Comparison of ENCODE assay signal across 14 cellular contexts in the genomic region with DNA sequence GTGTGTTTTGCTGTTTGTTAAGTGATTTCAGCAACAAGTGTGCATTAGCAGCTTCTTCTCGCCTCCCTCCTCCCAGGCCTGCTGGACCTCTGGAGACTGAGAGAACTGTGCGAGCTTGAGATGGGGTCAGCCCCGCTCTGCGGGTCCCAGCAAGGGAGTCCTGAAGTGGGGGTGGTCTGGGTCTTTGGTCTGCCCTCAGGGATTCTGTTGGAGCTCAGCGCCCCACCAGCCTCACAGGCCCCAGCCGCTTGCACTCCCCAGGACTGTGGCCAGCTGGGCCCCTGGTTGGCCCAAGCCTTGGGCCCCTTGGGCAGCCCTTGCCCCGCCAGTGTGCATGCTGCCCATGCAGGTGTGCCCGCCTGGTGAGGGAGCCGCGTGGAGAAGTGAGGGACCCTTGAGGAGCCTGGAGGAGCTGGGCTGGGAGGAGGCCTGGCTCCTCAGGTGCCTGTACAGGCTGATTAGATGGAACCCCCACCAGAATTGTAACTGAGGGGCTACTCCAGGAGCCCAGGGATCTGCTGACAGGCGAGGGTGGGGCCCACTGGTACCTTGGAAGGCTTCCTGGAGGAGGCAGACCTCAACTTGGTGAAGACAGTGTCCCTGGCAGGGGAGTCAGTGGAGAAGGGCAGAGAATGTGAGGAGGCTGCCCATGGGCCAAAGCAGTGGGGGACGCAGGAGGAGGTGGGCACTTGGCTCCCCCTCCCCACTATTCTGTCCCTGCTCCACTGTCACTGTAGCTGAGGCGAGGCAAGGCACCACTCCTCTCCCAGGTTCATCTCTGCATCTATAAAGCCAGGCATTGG. TPM values are rescaled to one million over a fixed set of nuclear protein-coding genes. Genes with fewer than 3 reads are reported as not detected.
DNase-seq lines count a peak whose midpoint lies in the region; ATAC-seq and TF ChIP-seq lines count a peak whose summit lies in the region.
"Had no signal": no experiment of that assay in that cellular context is flagged by ENCODE, and none has a peak within 500 bp of the region (broad histone marks: within the 10 kb centered on the region; RNA-seq: fewer than 3 reads in every experiment).

No MANE protein-coding gene starts in this region.

- peaks cover 4 to 9% of the 10 kb centered on the region in 2 donors for H3K4me1 Mint-ChIP-seq in natural killer cell
- peaks cover 0 to 3% of the 10 kb centered on the region in 2 donors for H3K4me1 Mint-ChIP-seq in natural killer cell treated with Interleukin-12 subunit alpha and Interleukin-12 subunit beta and Interleukin-15 and Interleukin-18, amount 100 ng/mL, for 72 hours (ENCODE audit: low read depth in 2 of 2)
- H3K4me1 Mint-ChIP-seq in activated B cell treated with CpG ODN at 0.5 μM for 24 hours: no peaks in the 10 kb centered on the region
- H3K4me1 Mint-ChIP-seq: activated T-helper 17 cell treated with anti-CD3 and anti-CD28 coated beads, Interleukin-2, amount 50 U/mL, for 72 hours had no signal

- ATAC-seq in natural killer cell (no peak), activated B cell treated with CpG ODN at 0.5 μM for 24 hours (ENCODE audit: low read depth) (no peak), HG02763 (IDR thresholded peaks at IDR 0.05; ENCODE audit: unreplicated experiment) (no peak)
- no peak for ATAC-seq in natural killer cell treated with Interleukin-12 subunit alpha and Interleukin-12 subunit beta and Interleukin-15 and Interleukin-18, amount 100 ng/mL, for 72 hours
- ATAC-seq: activated T-helper 17 cell treated with anti-CD3 and anti-CD28 coated beads, Interleukin-2, amount 50 U/mL, for 72 hours; mucosa of descending colon had no signal

- DNase-seq in natural killer cell (peak; percentile 4), activated B cell treated with CpG ODN at 0.5 μM for 24 hours (peak; percentile 10), mesenteric fat pad (ENCODE audit: low spot score) (peak; percentile 86), HCEC 1CT (no peak)
- DNase-seq in natural killer cell treated with Interleukin-12 subunit alpha and Interleukin-12 subunit beta and Interleukin-15 and Interleukin-18, amount 100 ng/mL, for 72 hours (ENCODE audit: low spot score): no peak
- no peak for DNase-seq in NK-92 treated with Interleukin-12 subunit alpha and Interleukin-12 subunit beta, amount 100 ng/mL, for 24 hours (lab: John Stamatoyannopoulos, UW)
- DNase-seq: kidney glomerular epithelial cell; NCI-H1930; NCI-H510A treated with DMSO at 0.1 percent for 48 hours; stimulated activated CD4-positive, alpha-beta T cell treated with anti-CD3 and anti-CD28 coated beads, Interleukin-2, amount 100 ng/mL, for 48 hours had no signal

- POLR2A ChIA-PET in activated B cell treated with CpG ODN at 0.5 μM for 24 hours (lab: Charles Lee): no interaction called here

- intact Hi-C loops in natural killer cell (cut with micrococcal nuclease): no loop called here
- intact Hi-C loops in activated B cell treated with CpG ODN at 0.5 μM for 24 hours (cut with micrococcal nuclease): no loop called here

- H3K36me3 Mint-ChIP-seq in natural killer cell (no peaks in the 10 kb centered on the region), activated B cell treated with CpG ODN at 0.5 μM for 24 hours (ENCODE audit: low read depth) (peaks cover 5% of the 10 kb centered on the region)
- H3K36me3 Mint-ChIP-seq in natural killer cell treated with Interleukin-12 subunit alpha and Interleukin-12 subunit beta and Interleukin-15 and Interleukin-18, amount 100 ng/mL, for 72 hours: no peaks in the 10 kb centered on the region

- no peak overlapping the region for H3K4me3 Mint-ChIP-seq in natural killer cell
- no peak overlapping the region for H3K4me3 Mint-ChIP-seq in natural killer cell treated with Interleukin-12 subunit alpha and Interleukin-12 subunit beta and Interleukin-15 and Interleukin-18, amount 100 ng/mL, for 72 hours
- no peak overlapping the region for H3K4me3 Mint-ChIP-seq in activated B cell treated with CpG ODN at 0.5 μM for 24 hours
- H3K4me3 Mint-ChIP-seq: activated T-helper 17 cell treated with anti-CD3 and anti-CD28 coated beads, Interleukin-2, amount 50 U/mL, for 72 hours; T-helper 2 cell treated with Interferon-gamma antibody and Interleukin-4, amounts not matched to agents 5 μg/mL and 100 μg/mL, for 36 hours had no signal

- H3K27ac Mint-ChIP-seq in natural killer cell: no peak overlapping the region
- H3K27ac Mint-ChIP-seq in natural killer cell treated with Interleukin-12 subunit alpha and Interleukin-12 subunit beta and Interleukin-15 and Interleukin-18, amount 100 ng/mL, for 72 hours: no peak overlapping the region
- no peak overlapping the region for H3K27ac Mint-ChIP-seq in activated B cell treated with CpG ODN at 0.5 μM for 24 hours
- H3K27ac Mint-ChIP-seq: activated T-helper 17 cell treated with anti-CD3 and anti-CD28 coated beads, Interleukin-2, amount 50 U/mL, for 72 hours; T-helper 2 cell treated with Interferon-gamma antibody and Interleukin-4, amounts not matched to agents 5 μg/mL and 100 μg/mL, for 36 hours had no signal

- no peaks in the 10 kb centered on the region for H3K27me3 Mint-ChIP-seq in natural killer cell (ENCODE audit: low read depth in 2 of 2)
- peaks cover 0 to 3% of the 10 kb centered on the region in 2 donors for H3K27me3 Mint-ChIP-seq in natural killer cell treated with Interleukin-12 subunit alpha and Interleukin-12 subunit beta and Interleukin-15 and Interleukin-18, amount 100 ng/mL, for 72 hours
- no peaks in the 10 kb centered on the region for H3K27me3 Mint-ChIP-seq in activated B cell treated with CpG ODN at 0.5 μM for 24 hours
- H3K27me3 Mint-ChIP-seq: activated T-helper 17 cell treated with anti-CD3 and anti-CD28 coated beads, Interleukin-2, amount 50 U/mL, for 72 hours had no signal

- CTCF ChIA-PET in activated B cell treated with CpG ODN at 0.5 μM for 24 hours (lab: Charles Lee): no interaction called here

- no peaks in the 10 kb centered on the region for H3K9me3 Mint-ChIP-seq in natural killer cell
- no peaks in the 10 kb centered on the region for H3K9me3 Mint-ChIP-seq in natural killer cell treated with Interleukin-12 subunit alpha and Interleukin-12 subunit beta and Interleukin-15 and Interleukin-18, amount 100 ng/mL, for 72 hours
- H3K9me3 Mint-ChIP-seq in activated B cell treated with CpG ODN at 0.5 μM for 24 hours: no peaks in the 10 kb centered on the region
- H3K9me3 Mint-ChIP-seq: activated T-helper 17 cell treated with anti-CD3 and anti-CD28 coated beads, Interleukin-2, amount 50 U/mL, for 72 hours; T-helper 2 cell treated with Interferon-gamma antibody and Interleukin-4, amounts not matched to agents 5 μg/mL and 100 μg/mL, for 36 hours had no signal

- TF ChIP-seq CTCF in natural killer cell (IDR thresholded peaks at IDR 0.05): no peak
- no peak for TF ChIP-seq CTCF in activated B cell treated with CpG ODN at 0.5 μM for 24 hours (IDR thresholded peaks at IDR 0.05)

RNA-seq across cellular contexts. Expression of gene BEGAIN, which starts 56.7 kb away (rescaled TPM):
- 1 to 10 TPM in 1 of 3 donors, under 1 TPM in 1, not detected in 1; 0.11 to 1.3 TPM for total RNA-seq in natural killer cell
- not detected for total RNA-seq in natural killer cell treated with Interleukin-12 subunit alpha and Interleukin-12 subunit beta and Interleukin-15 and Interleukin-18, amount 100 ng/mL, for 72 hours
- total RNA-seq in activated B cell treated with CpG ODN at 0.5 μM for 24 hours: not detected in 2 replicates
- 2.2 TPM for total RNA-seq in mesenteric fat pad

Comparison
In these comparisons a context has a peak if more than half of its experiments do, and no peak if none do; other contexts are left out.
1. DNase-seq: peak in natural killer cell (single experiment), activated B cell treated with CpG ODN at 0.5 μM for 24 hours (single experiment) and mesenteric fat pad (single experiment); none in natural killer cell treated with Interleukin-12 subunit alpha and Interleukin-12 subunit beta and Interleukin-15 and Interleukin-18, amount 100 ng/mL, for 72 hours (single experiment), HCEC 1CT (single experiment) and NK-92 treated with Interleukin-12 subunit alpha and Interleukin-12 subunit beta, amount 100 ng/mL, for 24 hours (single experiment).